Comparison of ENCODE assay signal across 31 cellular contexts in genomic region chr3:173599673-173600072, GRCh38.
DNase-seq lines count a peak whose midpoint lies in the region; ATAC-seq, FAIRE-seq and TF ChIP-seq lines count a peak whose summit lies in the region.
"Had no signal": no experiment of that assay in that cellular context is flagged by ENCODE, and none has a peak within 500 bp of the region (broad histone marks: within the 10 kb centered on the region; RNA-seq: fewer than 3 reads in every experiment).

No MANE protein-coding gene starts in this region.

- CTCF ChIA-PET in PC-3 (lab: Charles Lee): no interaction called here

- H3K27me3 ChIP-seq in PC-3 (ENCODE audit: low read length) (no peaks in the 10 kb centered on the region), gastroesophageal sphincter (no peaks in the 10 kb centered on the region), aorta (ENCODE audit: control insufficient read depth in 1 of 2, insufficient read depth in 2 of 2, low read length in 1 of 2) (no peaks in the 10 kb centered on the region)
- H3K27me3 ChIP-seq: ovary, Peyer's patch, suprapubic skin had no signal

- H3K9me2 ChIP-seq in PC-3 (replicated peaks; ENCODE audit: low read length): no peaks in the 10 kb centered on the region

- H3K9ac ChIP-seq in PC-3 (ENCODE audit: low read length): no peak overlapping the region

- H3K4me2 ChIP-seq in PC-3 (ENCODE audit: low read length): peak overlapping the region; percentile 12; the same call in 1 of the 2 replicates
- H3K4me2 ChIP-seq: smooth muscle cell had no signal

- no peaks in the 10 kb centered on the region for H4K20me1 ChIP-seq in PC-3 (ENCODE audit: low read length)

- TF ChIP-seq EP300 in gastroesophageal sphincter (IDR thresholded peaks at IDR 0.05): no peak

- DNase-seq in GM03348 (ENCODE audit: low spot score) (peak; percentile 28), PC-3 (peak; percentile 51), fibroblast of peridontal ligament (ENCODE audit: extremely low read depth) (peak; percentile 36), aorta (no peak), GM19239 (ENCODE audit: insufficient read length, low spot score) (no peak)
- no peak for DNase-seq in stimulated activated CD4-positive, alpha-beta T cell treated with anti-CD3 and anti-CD28 coated beads, Interleukin-4, amount 100 ng/mL, for 24 hours
- DNase-seq: activated CD4-positive, alpha-beta T cell treated with anti-CD3 and anti-CD28 coated beads for 36 hours; activated CD8-positive, alpha-beta T cell treated with anti-CD3 and anti-CD28 coated beads for 36 hours; CD8-positive, alpha-beta T cell; cortex of kidney; effector memory CD8-positive, alpha-beta T cell; erythroblast; head of caudate nucleus; left ventricle myocardium inferior; mesenchymal stem cell; NCI-H1105 treated with DMSO at 0.1 percent for 48 hours; NCI-H2029 treated with DMSO at 0.1 percent for 48 hours; ovary; Peyer's patch; SHP77; stimulated activated naive CD4-positive, alpha-beta T cell treated with Interleukin-2 at 50 U/mL for 16 hours; SW 1271 had no signal

- H3K4me3 ChIP-seq in PC-3 (ENCODE audit: low read length) (no peak overlapping the region), gastroesophageal sphincter (no peak overlapping the region), aorta (ENCODE audit: low read length in 2 of 2) (no peak overlapping the region)
- H3K4me3 ChIP-seq: K562, left ventricle myocardium inferior, ovary, Peyer's patch, smooth muscle cell, suprapubic skin had no signal

- H3K4me1 ChIP-seq in PC-3 (ENCODE audit: insufficient read depth, low read length) (peaks cover 10% of the 10 kb centered on the region; the same call in 1 of the 2 replicates), gastroesophageal sphincter (no peaks in the 10 kb centered on the region), aorta (ENCODE audit: control insufficient read depth in 1 of 2, insufficient read depth in 2 of 2, low read length in 2 of 2) (no peaks in the 10 kb centered on the region)
- H3K4me1 ChIP-seq: Peyer's patch, suprapubic skin had no signal

- WGBS in gastroesophageal sphincter (ENCODE audit: low coverage in 1 of 2), 2 donors: 36 to 60% methylated on average over 2 of the region's 2 CpGs
- WGBS in aorta, 2 donors: 3 to 12% methylated on average over 2 of the region's 2 CpGs

- H3K9me3 ChIP-seq in PC-3 (ENCODE audit: low read length): no peaks in the 10 kb centered on the region
- no peaks in the 10 kb centered on the region for H3K9me3 ChIP-seq in gastroesophageal sphincter
- H3K9me3 ChIP-seq in aorta (ENCODE audit: control insufficient read depth, low read length): no peaks in the 10 kb centered on the region
- H3K9me3 ChIP-seq: left ventricle myocardium inferior, ovary, Peyer's patch, suprapubic skin had no signal

- TF ChIP-seq CTCF in 22Rv1 (IDR thresholded peaks at IDR 0.05) (no peak), PC-3 (conservative IDR thresholded peaks at IDR 0.05; ENCODE audit: low read depth, low read length) (no peak), gastroesophageal sphincter (IDR thresholded peaks at IDR 0.05) (no peak)

- H3K36me3 ChIP-seq in PC-3 (ENCODE audit: low read depth, low read length): no peaks in the 10 kb centered on the region
- H3K36me3 ChIP-seq in gastroesophageal sphincter: no peaks in the 10 kb centered on the region
- no peaks in the 10 kb centered on the region for H3K36me3 ChIP-seq in aorta (ENCODE audit: control insufficient read depth in 1 of 2, insufficient read depth in 2 of 2, low read length in 1 of 2)
- H3K36me3 ChIP-seq: left ventricle myocardium inferior, ovary, Peyer's patch, suprapubic skin had no signal

- H3K79me2 ChIP-seq in PC-3 (ENCODE audit: low read length): no peaks in the 10 kb centered on the region

- TF ChIP-seq POLR2A in gastroesophageal sphincter (IDR thresholded peaks at IDR 0.05): no peak

- no peaks in the 10 kb centered on the region for H3F3A ChIP-seq in PC-3 (ENCODE audit: low read length, unreplicated experiment)

- no TSS peak for BruUV-seq in PC-3 (replicated peaks; lab: Mats Ljungman, UMichigan)

- FAIRE-seq in GM19239 (lab: Jason Lieb, UNC): no peak
- FAIRE-seq: A204.1, islet of Langerhans, K562 had no signal

- peak overlapping the region; percentile 19; the same call in 1 of the 2 replicates for H3K27ac ChIP-seq in 22Rv1
- H3K27ac ChIP-seq in PC-3 (ENCODE audit: low read length): no peak overlapping the region
- no peak overlapping the region for H3K27ac ChIP-seq in gastroesophageal sphincter
- H3K27ac ChIP-seq in aorta (ENCODE audit: low read depth in 1 of 2, low read length in 2 of 2): no peak overlapping the region
- H3K27ac ChIP-seq: left ventricle myocardium inferior, ovary, Peyer's patch, suprapubic skin had no signal

- no peak overlapping the region for H2AFZ ChIP-seq in PC-3 (ENCODE audit: low read length)

- intact Hi-C loops in PC-3 (cut with micrococcal nuclease): no loop called here
- intact Hi-C loops in aorta (cut with DNase I): no loop called here

- POLR2A ChIA-PET in PC-3 (lab: Charles Lee; ENCODE audit: unreplicated experiment): no interaction called here

- peak; percentile 83 for ATAC-seq in PC-3
- no peak for ATAC-seq in gastroesophageal sphincter
- no peak for ATAC-seq in aorta (ENCODE audit: low FRiP score)
- ATAC-seq: activated CD4-positive, alpha-beta T cell treated with anti-CD3 and anti-CD28 coated beads for 36 hours; activated CD8-positive, alpha-beta T cell treated with anti-CD3 and anti-CD28 coated beads for 36 hours; activated naive CD4-positive, alpha-beta T cell treated with anti-CD3 and anti-CD28 coated beads, Interleukin-2, amount 50 U/mL, for 72 hours; activated T-helper 17 cell treated with anti-CD3 and anti-CD28 coated beads, Interleukin-2, amount 50 U/mL, for 72 hours; CD8-positive, alpha-beta T cell; effector memory CD8-positive, alpha-beta T cell; K562 had no signal

Comparison
In these comparisons a context has a peak if more than half of its experiments do, and no peak if none do; other contexts are left out.
1. DNase-seq: peak in GM03348 (single experiment), PC-3 (single experiment) and fibroblast of peridontal ligament (single experiment); none in aorta (0 of 2), GM19239 (single experiment) and stimulated activated CD4-positive, alpha-beta T cell treated with anti-CD3 and anti-CD28 coated beads, Interleukin-4, amount 100 ng/mL, for 24 hours (single experiment).